Comparison of ENCODE assay signal across 1 cellular context in genomic region chr2:115165529-115166109, GRCh38.
TF ChIP-seq lines count a peak whose summit lies in the region.

No MANE protein-coding gene starts in this region.

TF ChIP-seq in liver, 16 proteins besides CTCF, POLR2A, EP300 and RAD21 (continued from another document):
- TF ChIP-seq, protein P1, sequence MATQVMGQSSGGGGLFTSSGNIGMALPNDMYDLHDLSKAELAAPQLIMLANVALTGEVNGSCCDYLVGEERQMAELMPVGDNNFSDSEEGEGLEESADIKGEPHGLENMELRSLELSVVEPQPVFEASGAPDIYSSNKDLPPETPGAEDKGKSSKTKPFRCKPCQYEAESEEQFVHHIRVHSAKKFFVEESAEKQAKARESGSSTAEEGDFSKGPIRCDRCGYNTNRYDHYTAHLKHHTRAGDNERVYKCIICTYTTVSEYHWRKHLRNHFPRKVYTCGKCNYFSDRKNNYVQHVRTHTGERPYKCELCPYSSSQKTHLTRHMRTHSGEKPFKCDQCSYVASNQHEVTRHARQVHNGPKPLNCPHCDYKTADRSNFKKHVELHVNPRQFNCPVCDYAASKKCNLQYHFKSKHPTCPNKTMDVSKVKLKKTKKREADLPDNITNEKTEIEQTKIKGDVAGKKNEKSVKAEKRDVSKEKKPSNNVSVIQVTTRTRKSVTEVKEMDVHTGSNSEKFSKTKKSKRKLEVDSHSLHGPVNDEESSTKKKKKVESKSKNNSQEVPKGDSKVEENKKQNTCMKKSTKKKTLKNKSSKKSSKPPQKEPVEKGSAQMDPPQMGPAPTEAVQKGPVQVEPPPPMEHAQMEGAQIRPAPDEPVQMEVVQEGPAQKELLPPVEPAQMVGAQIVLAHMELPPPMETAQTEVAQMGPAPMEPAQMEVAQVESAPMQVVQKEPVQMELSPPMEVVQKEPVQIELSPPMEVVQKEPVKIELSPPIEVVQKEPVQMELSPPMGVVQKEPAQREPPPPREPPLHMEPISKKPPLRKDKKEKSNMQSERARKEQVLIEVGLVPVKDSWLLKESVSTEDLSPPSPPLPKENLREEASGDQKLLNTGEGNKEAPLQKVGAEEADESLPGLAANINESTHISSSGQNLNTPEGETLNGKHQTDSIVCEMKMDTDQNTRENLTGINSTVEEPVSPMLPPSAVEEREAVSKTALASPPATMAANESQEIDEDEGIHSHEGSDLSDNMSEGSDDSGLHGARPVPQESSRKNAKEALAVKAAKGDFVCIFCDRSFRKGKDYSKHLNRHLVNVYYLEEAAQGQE (IDR thresholded peaks at IDR 0.05): no peak
- no peak for TF ChIP-seq TAF1 (conservative IDR thresholded peaks at IDR 0.05)
- no peak for TF ChIP-seq RXRA (IDR thresholded peaks at IDR 0.05)
- TF ChIP-seq HNF4G (IDR thresholded peaks at IDR 0.05): no peak
